23 cellular contexts compared by ENCODE assay signal in genomic region chr2:180021850-180022249, GRCh38.
"Had no signal": no experiment of that assay in that cellular context is flagged by ENCODE, and none has a peak within 500 bp of the region (broad histone marks: within the 10 kb centered on the region; RNA-seq: fewer than 3 reads in every experiment).

No MANE protein-coding gene starts in this region.

- H3K27me3 ChIP-seq: gastrocnemius medialis, neural progenitor cell, uterus had no signal

- H3K27ac ChIP-seq: dorsolateral prefrontal cortex, epithelial cell of prostate, esophagus muscularis mucosa, gastrocnemius medialis, left ventricle myocardium inferior, neural progenitor cell, pancreas, thoracic aorta, uterus had no signal

- H3K36me3 Mint-ChIP-seq: natural killer cell treated with Interleukin-12 subunit alpha and Interleukin-12 subunit beta and Interleukin-15 and Interleukin-18, amount 100 ng/mL, for 72 hours; neural progenitor cell; type B pancreatic cell had no signal

- DNase-seq: cortex of kidney; dorsolateral prefrontal cortex; effector CD8-positive, alpha-beta T cell; gastrocnemius medialis; glutamatergic neuron; left cardiac atrium; left ventricle myocardium inferior; mesenchymal stem cell; midbrain; occipital lobe; stimulated activated CD4-positive, alpha-beta T cell treated with anti-CD3 and anti-CD28 coated beads, Interleukin-2, amount 100 ng/mL, for 48 hours; uterus had no signal

- H3K9ac ChIP-seq: neural progenitor cell had no signal

- H3K4me1 ChIP-seq: esophagus muscularis mucosa, gastrocnemius medialis, left ventricle myocardium inferior, pancreas, uterus had no signal

- H3K4me2 ChIP-seq: neural progenitor cell, smooth muscle cell had no signal

- H3K27me3 Mint-ChIP-seq: progenitor cell of endocrine pancreas had no signal

- H3K36me3 ChIP-seq: esophagus muscularis mucosa, gastrocnemius medialis, left ventricle myocardium inferior, neural progenitor cell, pancreas, thoracic aorta, uterus had no signal

- H3K4me3 ChIP-seq: dorsolateral prefrontal cortex, esophagus muscularis mucosa, gastrocnemius medialis, left ventricle myocardium inferior, lung, neural progenitor cell, pancreas, smooth muscle cell, thoracic aorta, uterus had no signal

- H3K9me3 Mint-ChIP-seq: natural killer cell treated with Interleukin-12 subunit alpha and Interleukin-12 subunit beta and Interleukin-15 and Interleukin-18, amount 100 ng/mL, for 72 hours; neural progenitor cell; stimulated activated naive CD8-positive, alpha-beta T cell treated with anti-CD3 and anti-CD28 coated beads, Interleukin-15, Interleukin-2, amounts not matched to agents 100 ng/mL and 50 ng/mL, for 24 hours; type B pancreatic cell had no signal

- H3K4me3 Mint-ChIP-seq: natural killer cell treated with Interleukin-12 subunit alpha and Interleukin-12 subunit beta and Interleukin-15 and Interleukin-18, amount 100 ng/mL, for 72 hours; neural progenitor cell; stimulated activated naive CD8-positive, alpha-beta T cell treated with anti-CD3 and anti-CD28 coated beads, Interleukin-15, Interleukin-2, amounts not matched to agents 100 ng/mL and 50 ng/mL, for 24 hours; type B pancreatic cell had no signal

- H3K9me3 ChIP-seq: esophagus muscularis mucosa, gastrocnemius medialis, left ventricle myocardium inferior, pancreas, thoracic aorta, uterus had no signal

- H3K27ac Mint-ChIP-seq: natural killer cell treated with Interleukin-12 subunit alpha and Interleukin-12 subunit beta and Interleukin-15 and Interleukin-18, amount 100 ng/mL, for 72 hours; neural progenitor cell; progenitor cell of endocrine pancreas; stimulated activated naive CD8-positive, alpha-beta T cell treated with anti-CD3 and anti-CD28 coated beads, Interleukin-15, Interleukin-2, amounts not matched to agents 100 ng/mL and 50 ng/mL, for 24 hours; type B pancreatic cell had no signal
